In the genomic region with DNA sequence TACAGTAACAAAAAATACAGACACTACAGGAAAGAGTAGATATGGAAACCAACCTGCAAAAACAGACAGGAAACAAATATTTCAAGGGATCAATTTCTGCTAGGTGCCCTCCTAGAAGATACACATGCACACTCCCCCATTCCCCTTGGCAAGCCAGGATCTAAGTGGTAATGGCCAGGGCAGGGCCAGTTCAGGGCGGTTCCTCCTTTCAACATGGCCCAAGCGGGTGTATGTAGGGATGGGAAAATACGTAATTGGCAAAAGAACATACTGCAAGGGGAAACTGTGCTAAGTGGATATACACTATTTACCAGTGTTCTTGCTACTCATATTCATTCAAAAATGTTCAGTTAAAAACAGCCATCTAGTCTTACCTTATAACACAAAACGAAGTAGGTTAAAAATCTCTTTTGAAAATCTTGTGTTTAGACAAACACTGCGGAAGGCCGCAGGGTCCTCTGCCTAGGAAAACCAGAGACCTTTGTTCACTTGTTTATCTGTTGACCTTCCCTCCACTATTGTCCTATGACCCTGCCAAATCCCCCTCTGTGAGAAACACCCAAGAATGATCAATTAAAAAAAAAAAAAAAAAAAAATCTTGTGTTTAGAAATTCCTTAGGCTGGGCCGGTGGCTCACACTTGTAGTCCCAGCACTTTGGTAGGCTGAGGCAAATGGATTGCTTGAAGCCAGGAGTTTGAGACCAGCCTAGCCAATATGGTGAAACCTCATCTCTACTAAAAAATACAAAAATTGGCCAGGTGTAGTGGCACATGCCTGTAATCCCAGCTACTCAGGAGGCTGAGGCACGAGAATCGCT, we compare ENCODE assay signal across 8 cellular contexts. TPM values are rescaled to one million over a fixed set of nuclear protein-coding genes. Genes with fewer than 3 reads are reported as not detected.
A peak's percentile ranks its signal among the peaks of the same experiment; 100 is the strongest.
DNase-seq lines count a peak whose midpoint lies in the region; ATAC-seq and TF ChIP-seq lines count a peak whose summit lies in the region.
"Not testable (repeated sequence)": the region's sequence is repeated elsewhere in the genome, so short reads cannot be mapped to it uniquely, and the experiment has no call there.

No MANE protein-coding gene starts in this region.

- H2BK15ac ChIP-seq in neuronal stem cell (ENCODE audit: low read length) = not testable (repeated sequence)

- H2BK120ac ChIP-seq in neuronal stem cell (ENCODE audit: low read depth, low read length) = not testable (repeated sequence)

- H3K9me3 ChIP-seq in AG04450 (ENCODE audit: control insufficient read depth, insufficient read depth, low read length); HUES48 (ENCODE audit: control insufficient read depth, insufficient read depth, low read length); heart left ventricle; lung (ENCODE audit: control insufficient read depth in 2 of 2, insufficient read depth in 1 of 2, low read length in 1 of 2); neuronal stem cell (replicated peaks in 1 of 2; ENCODE audit: control insufficient read depth in 2 of 2, insufficient read depth in 1 of 2, low read depth in 1 of 2, low read length in 2 of 2): not testable (repeated sequence)

- H3K79me1 ChIP-seq in neuronal stem cell (ENCODE audit: low read depth, low read length) = not testable (repeated sequence)

- not testable (repeated sequence) for H3K23ac ChIP-seq in neuronal stem cell (ENCODE audit: low read depth, low read length, poor library complexity)

- peaks cover 64% of the 10 kb centered on the region for H3K4me1 Mint-ChIP-seq in MCF 10A (ENCODE audit: insufficient read depth, unreplicated experiment)
- peaks cover 70% of the 10 kb centered on the region for H3K4me1 Mint-ChIP-seq in stimulated activated memory B cell treated with anti-CD40 and anti-IgM and Interleukin-4, amounts not matched to agents 10 μg/mL and 1 μg/mL and 100 μg/mL, for 72 hours

- peak in 2 of 4 donors; percentile 18 to 35 for ATAC-seq in heart left ventricle
- ATAC-seq in lung (ENCODE audit: insufficient read depth, low FRiP score); stimulated activated memory B cell treated with anti-CD40 and anti-IgM and Interleukin-4, amounts not matched to agents 10 μg/mL and 1 μg/mL and 100 μg/mL, for 72 hours: not testable (repeated sequence)

- not testable (repeated sequence) for H3K4ac ChIP-seq in neuronal stem cell (ENCODE audit: low read length)

- not testable (repeated sequence) for H4K91ac ChIP-seq in neuronal stem cell (ENCODE audit: low read depth, low read length, poor library complexity)

- not testable (repeated sequence) for H4K8ac ChIP-seq in neuronal stem cell (ENCODE audit: low read depth, low read length)

- H3K36me3 ChIP-seq in HUES48 (ENCODE audit: control insufficient read depth, insufficient read depth, low read length); heart left ventricle; lung (ENCODE audit: control insufficient read depth in 2 of 2, insufficient read depth in 2 of 2, low read length in 2 of 2); neuronal stem cell (replicated peaks in 1 of 2; ENCODE audit: control insufficient read depth in 2 of 2, insufficient read depth in 2 of 2, low read length in 2 of 2): not testable (repeated sequence)

- TF ChIP-seq POLR2A in heart left ventricle (IDR thresholded peaks at IDR 0.05) = not testable (repeated sequence)

- not testable (repeated sequence) for H3K4me3 ChIP-seq in AG04450 (ENCODE audit: low read depth, low read length); HUES48 (ENCODE audit: low read depth, low read length); heart left ventricle; lung; neuronal stem cell (ENCODE audit: low read length in 2 of 2)

- not testable (repeated sequence) for DNase-seq in AG04450 (ENCODE audit: low read depth, low spot score); MCF 10A (ENCODE audit: unreplicated experiment); heart left ventricle; lung (ENCODE audit: low spot score); neuronal stem cell (ENCODE audit: low spot score)

- not testable (repeated sequence) for H3K4me2 ChIP-seq in neuronal stem cell (ENCODE audit: insufficient read depth, low read length, poor library complexity, severe bottlenecking)

- intact Hi-C loops in MCF 10A (cut with micrococcal nuclease) = not testable (repeated sequence)
- intact Hi-C loops in heart left ventricle (cut with DNase I) = loop anchor here in 5 of 10 donors (5.0 to 10.0 kb wide), 5 partner anchors 54 to 104 kb away; a partner anchor contains a TSS

- not testable (repeated sequence) for H3K27me3 Mint-ChIP-seq in MCF 10A (ENCODE audit: insufficient read depth, unreplicated experiment); stimulated activated memory B cell treated with anti-CD40 and anti-IgM and Interleukin-4, amounts not matched to agents 10 μg/mL and 1 μg/mL and 100 μg/mL, for 72 hours

- not testable (repeated sequence) for H2BK5ac ChIP-seq in neuronal stem cell (ENCODE audit: low read length)

- peak overlapping the region; percentile 80 for H3K27ac Mint-ChIP-seq in MCF 10A (ENCODE audit: low read depth, unreplicated experiment)
- H3K27ac Mint-ChIP-seq in stimulated activated memory B cell treated with anti-CD40 and anti-IgM and Interleukin-4, amounts not matched to agents 10 μg/mL and 1 μg/mL and 100 μg/mL, for 72 hours = peak overlapping the region; percentile 19

- not testable (repeated sequence) for H2AFZ ChIP-seq in neuronal stem cell (ENCODE audit: low read length)

- not testable (repeated sequence) for BruUV-seq in MCF 10A (replicated peaks; lab: Mats Ljungman, UMichigan)

- H2AK5ac ChIP-seq in neuronal stem cell (ENCODE audit: low read depth, low read length) = not testable (repeated sequence)

- not testable (repeated sequence) for H3K9me3 Mint-ChIP-seq in MCF 10A (ENCODE audit: unreplicated experiment); stimulated activated memory B cell treated with anti-CD40 and anti-IgM and Interleukin-4, amounts not matched to agents 10 μg/mL and 1 μg/mL and 100 μg/mL, for 72 hours

- H3K4me1 ChIP-seq in HUES48 (ENCODE audit: control insufficient read depth, insufficient read depth, low read length) = peaks cover 55% of the 10 kb centered on the region
- peaks cover 11 to 84% (median 44%) of the 10 kb centered on the region in 12 donors for H3K4me1 ChIP-seq in heart left ventricle
- H3K4me1 ChIP-seq in lung (ENCODE audit: control insufficient read depth in 2 of 2, insufficient read depth in 2 of 2, low read length in 2 of 2) = peaks cover 18 to 20% of the 10 kb centered on the region in 2 donors
- peaks cover 38 to 39% of the 10 kb centered on the region in 2 donors for H3K4me1 ChIP-seq in neuronal stem cell (ENCODE audit: control insufficient read depth in 2 of 2, insufficient read depth in 1 of 2, low read depth in 1 of 2, low read length in 2 of 2)

- H3K36me3 Mint-ChIP-seq in MCF 10A (ENCODE audit: insufficient read depth, unreplicated experiment) = peaks cover 18% of the 10 kb centered on the region
- peaks cover 48% of the 10 kb centered on the region for H3K36me3 Mint-ChIP-seq in stimulated activated memory B cell treated with anti-CD40 and anti-IgM and Interleukin-4, amounts not matched to agents 10 μg/mL and 1 μg/mL and 100 μg/mL, for 72 hours

- 86 to 93% (median 90%) methylated on average over 9 of the region's 9 CpGs for WGBS in heart left ventricle, 4 donors
- 61 to 63% methylated on average over 9 of the region's 9 CpGs for WGBS in lung, 2 donors
- no CpG with 5 or more reads among the region's 9 CpGs for WGBS in neuronal stem cell (ENCODE audit: extremely low coverage in 2 of 2, insufficient read length in 2 of 2, insufficient replicate concordance in 1 of 2), 2 donors

- H3K18ac ChIP-seq in neuronal stem cell (ENCODE audit: low read length) = not testable (repeated sequence)

- H3K9ac ChIP-seq in HUES48 (ENCODE audit: low read depth, low read length); neuronal stem cell (ENCODE audit: low read depth, low read length, poor library complexity): not testable (repeated sequence)

- H3K4me3 Mint-ChIP-seq in MCF 10A (ENCODE audit: unreplicated experiment); stimulated activated memory B cell treated with anti-CD40 and anti-IgM and Interleukin-4, amounts not matched to agents 10 μg/mL and 1 μg/mL and 100 μg/mL, for 72 hours: not testable (repeated sequence)

- POLR2A ChIA-PET in AG04450 (lab: Yijun Ruan, JAX) = not testable (repeated sequence)
- POLR2A ChIA-PET in MCF 10A (lab: Yijun Ruan, JAX) = interaction anchor here (0.6 to 3.5 kb wide), 8 partner anchors 9 to 105 kb away, joined by 3 to 17 read pairs (median 8); no protein-coding TSS in a partner anchor

- not testable (repeated sequence) for H3K14ac ChIP-seq in neuronal stem cell (ENCODE audit: low read length)

- not testable (repeated sequence) for H3K27me3 ChIP-seq in AG04450 (ENCODE audit: control insufficient read depth, insufficient read depth, low read length); HUES48 (ENCODE audit: control insufficient read depth, insufficient read depth, low read length); heart left ventricle; lung (ENCODE audit: control insufficient read depth, insufficient read depth); neuronal stem cell (ENCODE audit: control insufficient read depth in 3 of 3, insufficient read depth in 3 of 3, low read depth in 1 of 3, low read length in 3 of 3)

- H3K27ac ChIP-seq in AG04450 (ENCODE audit: low read depth, low read length) (peak overlapping the region; percentile 39), HUES48 (ENCODE audit: low read depth, low read length) (peak overlapping the region; percentile 57), VCaP (peak overlapping the region; percentile 93), heart left ventricle (peak overlapping the region; percentile 11 to 82 (median 66)), lung (ENCODE audit: low read depth in 1 of 2, low read length in 1 of 2) (peak overlapping the region; percentile 43 to 75), neuronal stem cell (replicated peaks; ENCODE audit: low read length) (peak overlapping the region; percentile 28)

- CTCF ChIA-PET in AG04450 (lab: Charles Lee) (interaction anchor here (0.6 kb wide), 1 partner anchor 126 kb away, joined by 3 read pairs; no protein-coding TSS in a partner anchor), MCF 10A (lab: Yijun Ruan, JAX) (interaction anchor here (1.8 kb wide), 1 partner anchor 29 kb away, joined by 5 read pairs; no protein-coding TSS in a partner anchor)

- TF ChIP-seq CTCF in AG04450 (IDR thresholded peaks at IDR 0.05; ENCODE audit: low read depth, low read length); VCaP (conservative IDR thresholded peaks at IDR 0.05); MCF 10A (IDR thresholded peaks at IDR 0.05; ENCODE audit: unreplicated experiment); heart left ventricle (IDR thresholded peaks at IDR 0.05); lung (IDR thresholded peaks at IDR 0.05; ENCODE audit: control extremely low read depth, extremely low read depth): not testable (repeated sequence)

- not testable (repeated sequence) for H2BK12ac ChIP-seq in neuronal stem cell (ENCODE audit: low read length)

RNA-seq across cellular contexts. Expression of a gene that starts 53.9 kb away (rescaled TPM):
- polyA plus RNA-seq in AG04450 (2011; rRNA removed) (59.6 and 60.2 TPM in 2 replicates), heart left ventricle (10 to 100 TPM; 26.5 to 60.4 TPM), lung (10 to 100 TPM; 40.3 to 92.5 TPM)
- polyA minus RNA-seq in AG04450 (2011; rRNA and poly(A)+ RNA removed) = 27.0 and 32.7 TPM in 2 replicates
- total RNA-seq in MCF 10A (2022) (66.5 and 67.3 TPM in 2 replicates), heart left ventricle (10 to 100 TPM; 42.5 to 87.1 (median 59.3) TPM), lung (100 to 1,000 TPM in 1 of 2 donors, 10 to 100 TPM in 1; 75.6 to 149 TPM)
- 34.2 TPM for polyA plus RNA-seq in neuronal stem cell (2013, experiment 1 of 2)
- 34.2 TPM for polyA plus RNA-seq in neuronal stem cell (2013, experiment 2 of 2)

Comparison
In these comparisons a context has a peak if more than half of its experiments do, and no peak if none do; other contexts are left out.
1. H3K27ac ChIP-seq: peak in every context shown above with its lines; median percentile 93 in VCaP; 66 in heart left ventricle; 59 in lung; 57 in HUES48; 39 in AG04450; 28 in neuronal stem cell.